Comparison of ENCODE assay signal across 8 cellular contexts in genomic region chr19:3075605-3076431, GRCh38. TPM values are rescaled to one million over a fixed set of nuclear protein-coding genes. Genes with fewer than 3 reads are reported as not detected.
DNase-seq lines count a peak whose midpoint lies in the region; ATAC-seq and TF ChIP-seq lines count a peak whose summit lies in the region.

No MANE protein-coding gene starts in this region.

- no peaks in the 10 kb centered on the region for H3K4me1 ChIP-seq in foreskin keratinocyte

- H3K36me3 Mint-ChIP-seq in progenitor cell of endocrine pancreas (ENCODE audit: insufficient read depth): no peaks in the 10 kb centered on the region

- H3K27ac Mint-ChIP-seq in progenitor cell of endocrine pancreas: no peak overlapping the region

- H3K4me3 Mint-ChIP-seq in progenitor cell of endocrine pancreas (ENCODE audit: low read depth): no peak overlapping the region

- TF ChIP-seq CTCF in foreskin keratinocyte (conservative IDR thresholded peaks at IDR 0.05) (peak; percentile 94), progenitor cell of endocrine pancreas (IDR thresholded peaks at IDR 0.05; ENCODE audit: unreplicated experiment) (peak; percentile 85)

- H3K27me3 Mint-ChIP-seq in progenitor cell of endocrine pancreas: no peaks in the 10 kb centered on the region

- no peaks in the 10 kb centered on the region for H3K9me3 Mint-ChIP-seq in progenitor cell of endocrine pancreas (ENCODE audit: low read depth)

- ATAC-seq in foreskin keratinocyte (peak; percentile 39), HG03571 (IDR thresholded peaks at IDR 0.05; ENCODE audit: unreplicated experiment) (no peak)

- H3K27ac ChIP-seq in foreskin keratinocyte: no peak overlapping the region

- no peaks in the 10 kb centered on the region for H3K27me3 ChIP-seq in foreskin keratinocyte

- DNase-seq in NCI-H82 (lab: John Stamatoyannopoulos, UW): peak; percentile 68
- no peak for DNase-seq in NCI-H82 treated with DMSO at 0.1 percent for 48 hours (lab: John Stamatoyannopoulos, UW; ENCODE audit: unreplicated experiment)
- DNase-seq in NCI-H69 (lab: John Stamatoyannopoulos, UW): peak; percentile 88
- peak; percentile 88 to 91 for DNase-seq in activated T-cell treated with anti-CD3 and anti-CD28 coated beads, Interleukin-2, amount 50 U/mL, for 48 hours
- no peak for DNase-seq in foreskin keratinocyte
- peak; percentile 73 for DNase-seq in progenitor cell of endocrine pancreas (ENCODE audit: low spot score, unreplicated experiment)
- DNase-seq in GF-D8 (lab: John Stamatoyannopoulos, UW): no peak

- H3K4me1 Mint-ChIP-seq in progenitor cell of endocrine pancreas (ENCODE audit: low read depth): peaks cover 3% of the 10 kb centered on the region

RNA-seq across cellular contexts. Expression of gene TLE5, which starts 13.5 kb away (rescaled TPM):
- 343 TPM in 2 replicates for total RNA-seq in foreskin keratinocyte
- 417 and 421 TPM in 2 replicates for polyA plus RNA-seq in foreskin keratinocyte
- 469 and 507 TPM in 2 replicates for total RNA-seq in progenitor cell of endocrine pancreas

RNA-seq across cellular contexts. Expression of gene GNA11, which starts 18.3 kb away (rescaled TPM):
- 53.7 and 59.5 TPM in 2 replicates for total RNA-seq in foreskin keratinocyte
- polyA plus RNA-seq in foreskin keratinocyte: 38.7 and 40.1 TPM in 2 replicates
- total RNA-seq in progenitor cell of endocrine pancreas: 37.9 and 39.5 TPM in 2 replicates

RNA-seq across cellular contexts. Expression of gene TLE2, which starts 46.7 kb away (rescaled TPM):
- total RNA-seq in foreskin keratinocyte: 1.4 and 1.8 TPM in 2 replicates
- polyA plus RNA-seq in foreskin keratinocyte: 1.8 and 2.5 TPM in 2 replicates
- 147 and 160 TPM in 2 replicates for total RNA-seq in progenitor cell of endocrine pancreas

Comparison
In these comparisons a context has a peak if more than half of its experiments do, and no peak if none do; other contexts are left out.
1. DNase-seq: peak in NCI-H82 (single experiment), NCI-H69 (single experiment), activated T-cell treated with anti-CD3 and anti-CD28 coated beads, Interleukin-2, amount 50 U/mL, for 48 hours (2 of 2) and progenitor cell of endocrine pancreas (single experiment); none in NCI-H82 treated with DMSO at 0.1 percent for 48 hours (single experiment), foreskin keratinocyte (0 of 2) and GF-D8 (single experiment).
2. RNA of gene TLE2, which starts 46.7 kb away (total RNA-seq): 147 to 160 TPM in progenitor cell of endocrine pancreas; 1.4 to 1.8 TPM in foreskin keratinocyte; every median in the first group is over 10 times any median in the second.